Comparison of ENCODE assay signal across 8 cellular contexts in genomic region chr10:100185364-100186252, GRCh38. TPM values are rescaled to one million over a fixed set of nuclear protein-coding genes. Genes with fewer than 3 reads are reported as not detected.
A peak's percentile ranks its signal among the peaks of the same experiment; 100 is the strongest.
DNase-seq lines count a peak whose midpoint lies in the region; ATAC-seq and TF ChIP-seq lines count a peak whose summit lies in the region.

TSS of gene ERLIN1 (minus strand) at chr10:100186029. CDS start at chr10:100185626, 403 bp downstream.

- peaks cover 0 to 55% (median 15%) of the 10 kb centered on the region in 6 donors for H3K36me3 ChIP-seq in spleen

- H3K9me3 Mint-ChIP-seq in activated B cell treated with CpG ODN at 0.5 μM for 24 hours = no peaks in the 10 kb centered on the region

- H3K27ac ChIP-seq in spleen = peak within 1 kb of the TSS; percentile 62 to 93 (median 88)

- peaks cover 37% of the 10 kb centered on the region for H3K4me1 Mint-ChIP-seq in activated B cell treated with CpG ODN at 0.5 μM for 24 hours

- TF ChIP-seq CTCF in AG04449 (IDR thresholded peaks at IDR 0.05; ENCODE audit: insufficient read depth, low read length, missing control alignments) (no peak), activated B cell treated with CpG ODN at 0.5 μM for 24 hours (IDR thresholded peaks at IDR 0.05) (no peak), cardiac fibroblast (IDR thresholded peaks at IDR 0.05; ENCODE audit: low read depth, low read length) (no peak), spleen (IDR thresholded peaks at IDR 0.05 in 8 of 11, conservative IDR thresholded peaks at IDR 0.05 in 3 of 11) (peak in 1 of 11 experiments; percentile 24)

- ATAC-seq in GM18907 (IDR thresholded peaks at IDR 0.05; ENCODE audit: unreplicated experiment) (peak; percentile 77), HG03139 (IDR thresholded peaks at IDR 0.05; ENCODE audit: unreplicated experiment) (peak; percentile 90), activated B cell treated with CpG ODN at 0.5 μM for 24 hours (ENCODE audit: low read depth) (peak; percentile 92)

- peak in 2 of 3 donors; percentile 4 to 40 for TF ChIP-seq POLR2A in spleen (IDR thresholded peaks at IDR 0.05)

- POLR2A ChIA-PET in AG04449 (lab: Yijun Ruan, JAX) (no interaction called here), activated B cell treated with CpG ODN at 0.5 μM for 24 hours (lab: Charles Lee) (no interaction called here)

- DNase-seq in AG04449 (ENCODE audit: low read depth, low spot score) = peak; percentile 42
- DNase-seq in NCI-H345 (lab: John Stamatoyannopoulos, UW) = peak; percentile 90
- peak; percentile 96 for DNase-seq in activated B cell treated with CpG ODN at 0.5 μM for 24 hours
- peak; percentile 88 to 95 for DNase-seq in cardiac fibroblast (ENCODE audit: low read depth in 2 of 2)
- peak; percentile 93 for DNase-seq in inferior parietal cortex (ENCODE audit: extremely low spot score)
- peak; percentile 98 for DNase-seq in spleen

- H3K4me3 ChIP-seq in AG04449 (ENCODE audit: low read depth, low read length) (peak within 1 kb of the TSS; percentile 89), cardiac fibroblast (replicated peaks in 1 of 2; ENCODE audit: low read depth in 2 of 2, low read length in 2 of 2) (peak within 1 kb of the TSS; percentile 98 to 99), spleen (peak within 1 kb of the TSS; percentile 87 to 96 (median 90))

- H3K4me3 Mint-ChIP-seq in activated B cell treated with CpG ODN at 0.5 μM for 24 hours = peak within 1 kb of the TSS; percentile 98

- no peaks in the 10 kb centered on the region for H3K27me3 Mint-ChIP-seq in activated B cell treated with CpG ODN at 0.5 μM for 24 hours

- H3K36me3 Mint-ChIP-seq in activated B cell treated with CpG ODN at 0.5 μM for 24 hours (ENCODE audit: low read depth) = peaks cover 45% of the 10 kb centered on the region

- WGBS in spleen, 5 donors = 0 to 1% (median 1%) methylated on average over 51 to 65 of the region's 65 CpGs

- CTCF ChIA-PET in AG04449 (lab: Yijun Ruan, JAX) (interaction anchor here (1.0 to 3.1 kb wide), 5 partner anchors 16 to 340 kb away, joined by 3 to 15 read pairs (median 6); partner anchors contain the start of gene DNMBP), activated B cell treated with CpG ODN at 0.5 μM for 24 hours (lab: Charles Lee) (no interaction called here)

- no peaks in the 10 kb centered on the region for H3K9me3 ChIP-seq in spleen

- intact Hi-C loops in activated B cell treated with CpG ODN at 0.5 μM for 24 hours (cut with micrococcal nuclease) = loop anchor here (1.0 to 10.0 kb wide), 7 partner anchors 44 to 727 kb away; partner anchors contain the start of genes CHUK, COX15, CUTC and HIF1AN
- intact Hi-C loops in spleen (cut with DNase I; ENCODE audit: low total_unique reads) = no loop called here

- H3K27me3 ChIP-seq in spleen (replicated peaks in 1 of 7) = no peaks in the 10 kb centered on the region

- peaks cover 18 to 80% (median 55%) of the 10 kb centered on the region in 6 donors for H3K4me1 ChIP-seq in spleen

- peak within 1 kb of the TSS; percentile 92 for H3K27ac Mint-ChIP-seq in activated B cell treated with CpG ODN at 0.5 μM for 24 hours

RNA-seq across cellular contexts. Expression of gene ERLIN1, which starts in this region (rescaled TPM):
- total RNA-seq in activated B cell treated with CpG ODN at 0.5 μM for 24 hours = 5.6 and 7.6 TPM in 2 replicates
- total RNA-seq in spleen = 10 to 100 TPM; 17.2 to 29.6 (median 19.3) TPM
- polyA plus RNA-seq in spleen = 1 to 10 TPM; 2.6 to 5.9 (median 3.6) TPM

Comparison
In these comparisons a context has a peak if more than half of its experiments do, and no peak if none do; other contexts are left out.
1. Peak in every context shown above with its lines: DNase-seq, ATAC-seq, H3K4me3 ChIP-seq and H3K27ac ChIP-seq.
2. DNase-seq: peak in every context shown above with its lines; median percentile 98 in spleen; 96 in activated B cell treated with CpG ODN at 0.5 μM for 24 hours; 93 in inferior parietal cortex; 92 in cardiac fibroblast; 90 in NCI-H345; 42 in AG04449.